In the genomic region with DNA sequence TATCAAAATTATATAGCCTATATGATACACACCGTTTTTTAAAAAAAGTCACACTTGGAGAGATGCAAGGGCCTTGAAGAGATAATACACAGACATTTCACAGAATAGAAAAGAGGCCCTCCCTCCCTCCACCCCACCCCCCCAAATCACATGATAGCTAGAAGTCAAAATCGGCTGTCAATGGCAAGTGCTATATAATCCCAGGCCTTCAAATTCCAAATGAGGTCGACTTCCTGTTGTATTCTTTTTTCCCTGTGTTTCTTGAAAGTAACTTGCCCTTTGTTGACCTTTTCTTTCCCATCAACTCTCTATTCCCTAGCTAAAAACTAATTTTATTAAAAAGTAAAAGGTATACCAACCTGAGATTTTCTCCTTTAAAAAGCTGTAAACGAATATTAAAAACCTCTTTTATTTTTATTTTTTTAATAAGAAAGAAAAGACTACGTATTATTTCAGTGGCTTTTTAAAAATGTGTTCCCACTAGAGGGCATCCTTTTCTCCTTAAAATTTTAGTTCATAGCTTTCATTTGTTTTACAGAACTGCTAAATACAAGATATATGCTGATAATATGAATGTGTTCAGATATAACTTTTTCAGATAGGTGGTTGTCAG, we compare ENCODE assay signal across 7 cellular contexts. TPM values are rescaled to one million over a fixed set of nuclear protein-coding genes. Genes with fewer than 3 reads are reported as not detected.
DNase-seq lines count a peak whose midpoint lies in the region; ATAC-seq and TF ChIP-seq lines count a peak whose summit lies in the region.

No MANE protein-coding gene starts in this region.

- ATAC-seq in naive thymus-derived CD4-positive, alpha-beta T cell: no peak
- no peak for ATAC-seq in GM21717 (IDR thresholded peaks at IDR 0.05; ENCODE audit: unreplicated experiment)

- peaks cover 0 to 1% (median 0%) of the 10 kb centered on the region in 11 donors for H3K9me3 Mint-ChIP-seq in naive thymus-derived CD4-positive, alpha-beta T cell

- POLR2A ChIA-PET in naive thymus-derived CD4-positive, alpha-beta T cell (lab: Charles Lee): interaction anchor here (0.6 to 1.6 kb wide), 5 partner anchors 46 to 283 kb away, joined by 3 to 4 read pairs (median 3); partner anchors contain the start of gene KCMF1

- H3K27me3 ChIP-seq in MM.1S (replicated peaks; ENCODE audit: insufficient read depth, low read length): no peaks in the 10 kb centered on the region
- H3K27me3 ChIP-seq in brain microvascular endothelial cell (replicated peaks): no peaks in the 10 kb centered on the region
- no peaks in the 10 kb centered on the region for H3K27me3 ChIP-seq in naive thymus-derived CD4-positive, alpha-beta T cell (ENCODE audit: control insufficient read depth in 2 of 2, insufficient read depth in 2 of 2, low read length in 2 of 2)

- no peak overlapping the region for H2AFZ ChIP-seq in MM.1S (ENCODE audit: low read length)

- DNase-seq in EL (peak; percentile 34), MM.1S (no peak), brain microvascular endothelial cell (no peak), NCI-H524 treated with DMSO at 0.1 percent for 48 hours (lab: John Stamatoyannopoulos, UW) (no peak), GM20000 (ENCODE audit: low spot score) (no peak)
- peak in 4 of 9 donors; percentile 17 to 30 (median 24) for DNase-seq in naive thymus-derived CD4-positive, alpha-beta T cell

- H3K9ac ChIP-seq in MM.1S (ENCODE audit: low read length): no peak overlapping the region

- in situ Hi-C loops in brain microvascular endothelial cell (cut with HindIII; ENCODE audit: low pct_ligation_motif_present, low sequenced_read_pairs): no loop called here

- peaks cover 0 to 12% (median 4%) of the 10 kb centered on the region in 5 donors for H3K36me3 Mint-ChIP-seq in naive thymus-derived CD4-positive, alpha-beta T cell

- CTCF ChIA-PET in naive thymus-derived CD4-positive, alpha-beta T cell (lab: Charles Lee): interaction anchor here (0.6 to 1.4 kb wide), 11 partner anchors 10 to 558 kb away, joined by 3 to 6 read pairs (median 4); partner anchors contain the start of gene SUCLG1

- peak overlapping the region in 7 of 9 donors; percentile 16 to 67 (median 52) for H3K27ac Mint-ChIP-seq in naive thymus-derived CD4-positive, alpha-beta T cell

- no peaks in the 10 kb centered on the region for H3K27me3 Mint-ChIP-seq in naive thymus-derived CD4-positive, alpha-beta T cell

- H3K4me3 ChIP-seq in MM.1S (ENCODE audit: low read length) (no peak overlapping the region), brain microvascular endothelial cell (ENCODE audit: low read depth, low read length) (no peak overlapping the region)
- no peak overlapping the region for H3K4me3 ChIP-seq in naive thymus-derived CD4-positive, alpha-beta T cell (ENCODE audit: low read length)

- no peaks in the 10 kb centered on the region for H3K9me2 ChIP-seq in MM.1S (replicated peaks; ENCODE audit: insufficient read depth, low read length)

- no peaks in the 10 kb centered on the region for H3K9me3 ChIP-seq in MM.1S (replicated peaks; ENCODE audit: insufficient read depth, low read length)
- H3K9me3 ChIP-seq in naive thymus-derived CD4-positive, alpha-beta T cell (ENCODE audit: control insufficient read depth in 2 of 3, low read length in 3 of 3): no peaks in the 10 kb centered on the region

- H3K4me2 ChIP-seq in MM.1S (ENCODE audit: low read depth, low read length): no peak overlapping the region

- H3K79me2 ChIP-seq in MM.1S (ENCODE audit: low read length): peaks cover 98% of the 10 kb centered on the region

- peaks cover 27% of the 10 kb centered on the region for H4K20me1 ChIP-seq in MM.1S (ENCODE audit: insufficient read depth, low read length)

- intact Hi-C loops in naive thymus-derived CD4-positive, alpha-beta T cell (cut with micrococcal nuclease): loop anchor here (1.0 kb wide), 2 partner anchors 268 to 281 kb away; no protein-coding TSS in a partner anchor

- TF ChIP-seq CTCF in MM.1S (IDR thresholded peaks at IDR 0.05; ENCODE audit: low read length): peak; percentile 13
- TF ChIP-seq CTCF in brain microvascular endothelial cell (IDR thresholded peaks at IDR 0.05; ENCODE audit: low read depth, low read length, missing control alignments): peak; percentile 6
- no peak for TF ChIP-seq CTCF in GM20000 (IDR thresholded peaks at IDR 0.05; ENCODE audit: extremely low read depth, missing control alignments)

- no peaks in the 10 kb centered on the region for H3F3A ChIP-seq in MM.1S (ENCODE audit: insufficient read depth, low read length)

- no peak overlapping the region for H3K27ac ChIP-seq in MM.1S (ENCODE audit: low read length)
- peak overlapping the region; percentile 56 for H3K27ac ChIP-seq in brain microvascular endothelial cell
- H3K27ac ChIP-seq in naive thymus-derived CD4-positive, alpha-beta T cell (ENCODE audit: low read depth, low read length): no peak overlapping the region

- peaks cover 41 to 78% (median 66%) of the 10 kb centered on the region in 7 donors for H3K4me1 Mint-ChIP-seq in naive thymus-derived CD4-positive, alpha-beta T cell

- H3K36me3 ChIP-seq in MM.1S (replicated peaks; ENCODE audit: insufficient read depth, low read length) (no peaks in the 10 kb centered on the region), brain microvascular endothelial cell (replicated peaks) (no peaks in the 10 kb centered on the region)
- no peaks in the 10 kb centered on the region for H3K36me3 ChIP-seq in naive thymus-derived CD4-positive, alpha-beta T cell (ENCODE audit: control insufficient read depth in 2 of 3, insufficient read depth in 3 of 3, low read length in 3 of 3)

- H3K4me3 Mint-ChIP-seq in naive thymus-derived CD4-positive, alpha-beta T cell: peak overlapping the region in 4 of 10 donors; percentile 5 to 39 (median 32)

- H3K4me1 ChIP-seq in MM.1S (ENCODE audit: low read length): no peaks in the 10 kb centered on the region
- H3K4me1 ChIP-seq in naive thymus-derived CD4-positive, alpha-beta T cell (ENCODE audit: control insufficient read depth in 2 of 2, insufficient read depth in 2 of 2, low read length in 2 of 2): peaks cover 2 to 15% of the 10 kb centered on the region in 2 donors

RNA-seq across cellular contexts. Expression of gene KCMF1, which starts 46.6 kb away (rescaled TPM):
- 10 to 100 TPM; 57.7 to 81.3 (median 60.8) TPM for total RNA-seq in naive thymus-derived CD4-positive, alpha-beta T cell
- 10 to 100 TPM; 15.6 to 20.2 TPM for polyA plus RNA-seq in naive thymus-derived CD4-positive, alpha-beta T cell
